8 cellular contexts compared by ENCODE assay signal in genomic region chr5:119578937-119579336, GRCh38. TPM values are rescaled to one million over a fixed set of nuclear protein-coding genes. Genes with fewer than 3 reads are reported as not detected.
DNase-seq lines count a peak whose midpoint lies in the region; ATAC-seq, FAIRE-seq and TF ChIP-seq lines count a peak whose summit lies in the region.

No MANE protein-coding gene starts in this region.

- H3K56ac ChIP-seq in H1 (replicated peaks; ENCODE audit: insufficient read length, low read depth, low read length), result no peak overlapping the region

- peak; percentile 65 for FAIRE-seq in H1 (lab: Jason Lieb, UNC)

- peaks cover 0 to 3% (median 0%) of the 10 kb centered on the region in 4 experiments; a peak in 3 of 7 replicates for H3K4me1 ChIP-seq in H1 (replicated peaks in 1 of 4; ENCODE audit: control insufficient read depth in 3 of 4, insufficient read depth in 4 of 4, low read length in 3 of 4)

- no peaks in the 10 kb centered on the region for H3K36me3 ChIP-seq in H1 (ENCODE audit: control insufficient read depth in 2 of 4, insufficient read depth in 4 of 4, low read length in 3 of 4)

- TF ChIP-seq POLR2A in H1 (IDR thresholded peaks at IDR 0.05; ENCODE audit: control extremely low read depth in 1 of 2, low read depth in 2 of 2, low read length in 2 of 2), result no peak

- H3K4me2 ChIP-seq in H1 (ENCODE audit: insufficient read depth in 1 of 2, low read depth in 2 of 2, low read length in 2 of 2), result no peak overlapping the region

- CTCF ChIA-PET in H1 (lab: Charles Lee; ENCODE audit: partially characterized antibody), result interaction anchor here (0.6 to 2.4 kb wide), 6 partner anchors 12 to 391 kb away, joined by 3 to 11 read pairs (median 3); no protein-coding TSS in a partner anchor

- no peak overlapping the region for H3K4me3 ChIP-seq in H1 (ENCODE audit: extremely low read depth in 1 of 4, insufficient read depth in 2 of 4, low read depth in 3 of 4, low read length in 4 of 4)

- no peak overlapping the region for H2BK5ac ChIP-seq in H1 (ENCODE audit: low read depth, low read length)

- no peak overlapping the region for H3K27ac ChIP-seq in H1 (ENCODE audit: low read depth, low read length)

- H4K91ac ChIP-seq in H1 (replicated peaks; ENCODE audit: insufficient read length, low read length), result no peak overlapping the region

- H3K27me3 ChIP-seq in H1 (replicated peaks in 1 of 4; ENCODE audit: control insufficient read depth in 3 of 4, extremely low read depth in 1 of 4, insufficient read depth in 3 of 4, low read length in 3 of 4), result no peaks in the 10 kb centered on the region

- no peaks in the 10 kb centered on the region for H3K9me3 ChIP-seq in H1 (ENCODE audit: insufficient read depth in 2 of 2, low read depth in 1 of 2, low read length in 1 of 2)

- H3K9ac ChIP-seq in H1 (replicated peaks in 1 of 4; ENCODE audit: extremely low read depth in 1 of 4, low read depth in 3 of 4, low read length in 3 of 4), result no peak overlapping the region

- H2AFZ ChIP-seq in H1 (ENCODE audit: low read length), result no peak overlapping the region

- no peak overlapping the region; the same call in 1 of the 2 replicates for H4K8ac ChIP-seq in H1 (ENCODE audit: extremely low read depth, insufficient read depth, low read length)

- no peak overlapping the region for H4K5ac ChIP-seq in H1 (ENCODE audit: insufficient read length, low read depth, low read length)

- whole genome bisulfite sequencing in H1 (ENCODE audit: extremely low coverage in 1 of 2, insufficient coverage in 1 of 2, insufficient read length in 1 of 2, insufficient replicate concordance in 2 of 2, low coverage in 1 of 2, low lambda C conversion rate in 2 of 2, missing lambda C conversion rate in 1 of 2), 2 experiments, result 68% methylated on average over 3 of the region's 3 CpGs; no CpG with 5 or more reads in 1 of the 2 experiments

- H3K4ac ChIP-seq in H1 (replicated peaks; ENCODE audit: insufficient read length, low read depth, low read length), result no peak overlapping the region

- H2AK5ac ChIP-seq in H1 (ENCODE audit: low read depth, low read length), result no peak overlapping the region

- no peaks in the 10 kb centered on the region for H4K20me1 ChIP-seq in H1 (replicated peaks in 1 of 2; ENCODE audit: control insufficient read depth in 1 of 2, insufficient read depth in 2 of 2, low read length in 2 of 2)

- H3K14ac ChIP-seq in H1 (ENCODE audit: insufficient read length), result no peak overlapping the region

- intact Hi-C loops in cardiac septum (cut with DNase I), result no loop called here

- H3K79me1 ChIP-seq in H1 (ENCODE audit: low read depth, low read length), result no peaks in the 10 kb centered on the region

- ATAC-seq in GM19025 (IDR thresholded peaks at IDR 0.05; ENCODE audit: low read depth, unreplicated experiment) (peak; percentile 30), HG03064 (IDR thresholded peaks at IDR 0.05; ENCODE audit: low read depth, unreplicated experiment) (peak; percentile 58)

- H3K23me2 ChIP-seq in H1 (ENCODE audit: low read depth, low read length), result no peaks in the 10 kb centered on the region

- H2BK20ac ChIP-seq in H1 (ENCODE audit: low read length), result no peak overlapping the region

- no peak overlapping the region for H2BK120ac ChIP-seq in H1 (replicated peaks; ENCODE audit: low read depth, low read length)

- H2BK12ac ChIP-seq in H1 (ENCODE audit: low read depth, low read length), result no peak overlapping the region

- TF ChIP-seq RAD21 in H1 (IDR thresholded peaks at IDR 0.05 in 1 of 2, conservative IDR thresholded peaks at IDR 0.05 in 1 of 2; ENCODE audit: low read depth in 2 of 2, low read length in 2 of 2), result peak; percentile 42 to 57

- peak in 2 of 3 experiments; percentile 47 to 60; a peak in 3 of 4 replicates for TF ChIP-seq CTCF in H1 (IDR thresholded peaks at IDR 0.05; ENCODE audit: control extremely low read depth in 1 of 3, insufficient read depth in 1 of 3, low read depth in 1 of 3, low read length in 3 of 3)

- POLR2A ChIA-PET in H1 (lab: Charles Lee; ENCODE audit: partially characterized antibody), result no interaction called here

- H2BK15ac ChIP-seq in H1 (ENCODE audit: low read length), result no peak overlapping the region

- DNase-seq in CMK (ENCODE audit: low read depth) (peak; percentile 43), NCI-H748 (lab: John Stamatoyannopoulos, UW; ENCODE audit: unreplicated experiment) (peak; percentile 72), H1 (ENCODE audit: low read depth in 1 of 2, low spot score in 2 of 2) (peak in 1 of 2 experiments; percentile 13), GM19238 (ENCODE audit: insufficient read length, low spot score) (no peak), putamen (ENCODE audit: low spot score) (no peak), cardiac septum (ENCODE audit: low spot score) (no peak)

- H3K79me2 ChIP-seq in H1 (ENCODE audit: control insufficient read depth in 1 of 2, insufficient read depth in 2 of 2, low read length in 2 of 2), result no peaks in the 10 kb centered on the region

- no peak overlapping the region for H3K23ac ChIP-seq in H1 (ENCODE audit: insufficient read length)

- TF ChIP-seq EP300 in H1 (IDR thresholded peaks at IDR 0.05; ENCODE audit: borderline replicate concordance in 1 of 2, low read depth in 2 of 2, low read length in 2 of 2), result no peak

- H3K18ac ChIP-seq in H1 (ENCODE audit: extremely low read depth, low read length), result no peak overlapping the region

TF ChIP-seq in H1, 55 proteins besides CTCF, POLR2A, EP300 and RAD21:
- TF ChIP-seq E2F6 (IDR thresholded peaks at IDR 0.05) (0 out of 2 replicates have a peak, but pooled peaks have one; percentile 31), NRF1 (IDR thresholded peaks at IDR 0.05; ENCODE audit: low read depth, low read length) (no peak), HDAC2 (IDR thresholded peaks at IDR 0.05; ENCODE audit: borderline replicate concordance in 1 of 2, low read depth in 2 of 2, low read length in 2 of 2) (no peak), SIN3A (conservative IDR thresholded peaks at IDR 0.05 in 1 of 2, IDR thresholded peaks at IDR 0.05 in 1 of 2; ENCODE audit: low read depth in 1 of 2, low read length in 2 of 2) (no peak), USF2 (IDR thresholded peaks at IDR 0.05; ENCODE audit: low read length) (peak; percentile 60), MAX (IDR thresholded peaks at IDR 0.05) (peak; percentile 80), CTBP2 (IDR thresholded peaks at IDR 0.05; ENCODE audit: borderline replicate concordance, insufficient read depth, insufficient read length, low read length) (no peak), SP2 (IDR thresholded peaks at IDR 0.05; ENCODE audit: low read length) (no peak), SIRT6 (IDR thresholded peaks at IDR 0.05; ENCODE audit: low read length) (no peak), JUN (IDR thresholded peaks at IDR 0.05; ENCODE audit: low read depth, low read length) (no peak)
TF ChIP-seq in H1: peak in this region for 3.

RNA-seq across cellular contexts. Expression of gene FAM170A, which starts 50.4 kb away (rescaled TPM):
- not detected in 2 replicates for total RNA-seq in H1 (2021; fragmentation: NEBNext Ultra II Directional; extraction: Animal tissue kit (Norgen Biotek cat#: 25700))
- not detected in 2 replicates for polyA plus RNA-seq in H1 (2011; rRNA removed)
- polyA plus RNA-seq in H1 (2011; cell fraction: cytosol; rRNA removed), result not detected
- polyA plus RNA-seq in H1 (2011; cell fraction: nucleus; rRNA removed), result not detected
- polyA plus RNA-seq in H1 (2012, experiment 1 of 2), result not detected in 4 replicates
- not detected for polyA plus RNA-seq in H1 (2012, experiment 2 of 2)
- not detected for polyA plus RNA-seq in H1 (2013, experiment 1 of 2)
- polyA plus RNA-seq in H1 (2013, experiment 2 of 2), result not detected
- not detected in 2 replicates for polyA minus RNA-seq in H1 (2011; rRNA and poly(A)+ RNA removed)
- not detected for polyA minus RNA-seq in H1 (2011; cell fraction: cytosol; rRNA and poly(A)+ RNA removed)
- not detected for polyA minus RNA-seq in H1 (2011; cell fraction: nucleus; rRNA and poly(A)+ RNA removed)
- total RNA-seq in cardiac septum, result not detected

Comparison
In these comparisons a context has a peak if more than half of its experiments do, and no peak if none do; other contexts are left out.
1. DNase-seq: peak in CMK (single experiment) and NCI-H748 (single experiment); none in GM19238 (single experiment), putamen (single experiment) and cardiac septum (single experiment).